Comparison of ENCODE assay signal across 8 cellular contexts in genomic region chr5:170694911-170695310, GRCh38.
"Had no signal": no experiment of that assay in that cellular context is flagged by ENCODE, and none has a peak within 500 bp of the region (broad histone marks: within the 10 kb centered on the region; RNA-seq: fewer than 3 reads in every experiment).

No MANE protein-coding gene starts in this region.

- H3K36me3 Mint-ChIP-seq: IgD-negative memory B cell had no signal

- ATAC-seq: HepG2, K562 had no signal

- H3K4me1 Mint-ChIP-seq: IgD-negative memory B cell had no signal

- H3K4me3 Mint-ChIP-seq: IgD-negative memory B cell had no signal

- H3K4me3 ChIP-seq: K562 had no signal

- H3K27ac Mint-ChIP-seq: IgD-negative memory B cell had no signal

- H3K9me3 Mint-ChIP-seq: IgD-negative memory B cell had no signal

- H3K27ac ChIP-seq: HL-60 had no signal

- FAIRE-seq: HepG2, HTR-8/SVneo, K562 had no signal

- DNase-seq: IMR-90, KBM-7, KG1 had no signal
